8 cellular contexts compared by ENCODE assay signal in the genomic region with DNA sequence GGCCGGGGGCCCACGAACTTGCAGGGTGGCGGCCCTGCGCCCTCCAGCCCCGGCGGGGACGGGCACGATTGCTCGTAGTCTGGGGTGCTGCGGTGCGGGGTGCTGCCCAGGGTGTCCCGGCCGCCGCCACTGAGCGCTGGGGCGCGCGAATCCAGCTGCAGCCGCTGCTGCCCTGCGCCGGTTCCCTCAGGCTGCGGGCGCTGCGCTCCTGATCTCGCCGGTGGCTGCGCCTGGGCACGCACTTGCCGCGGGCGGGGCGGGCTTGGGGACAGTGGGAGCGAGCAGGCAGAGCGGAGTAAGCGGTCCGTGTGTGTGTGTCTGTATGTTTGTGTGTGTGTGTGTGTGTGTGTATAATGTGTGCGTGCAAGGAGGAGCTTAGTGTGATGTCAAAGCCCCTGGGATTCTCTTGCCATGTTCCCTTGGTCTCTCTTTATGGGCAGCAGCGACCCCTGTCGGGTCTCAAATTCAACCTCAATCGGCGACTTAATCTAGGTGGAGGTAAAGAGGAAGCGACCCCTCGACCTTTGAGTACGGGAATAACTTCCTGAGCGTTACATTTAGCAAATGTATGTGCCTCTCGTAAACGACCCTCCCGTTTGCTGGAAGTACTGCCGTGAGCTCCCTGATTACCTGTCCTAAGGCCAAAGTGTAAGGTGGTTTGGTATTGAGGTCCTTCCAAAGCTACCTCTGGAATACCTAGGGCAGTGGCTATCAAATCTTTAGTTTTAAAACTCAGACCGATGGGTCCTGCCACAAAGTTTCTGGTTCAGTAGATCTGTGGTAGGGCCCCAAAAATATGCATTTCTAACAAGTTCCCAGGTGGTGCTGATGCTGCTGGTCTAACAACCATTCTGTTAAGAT. TPM values are rescaled to one million over a fixed set of nuclear protein-coding genes. Genes with fewer than 3 reads are reported as not detected.
DNase-seq lines count a peak whose midpoint lies in the region; ATAC-seq, FAIRE-seq and TF ChIP-seq lines count a peak whose summit lies in the region.

Gene RNF150, minus strand, starts transcription at position 324 of the 861 bp plus-strand sequence.

- no peak within 1 kb of the TSS for H3K27ac Mint-ChIP-seq in activated T-cell treated with anti-CD3 and anti-CD28 coated beads, Interleukin-2, amount 50 U/mL, for 72 hours

- peak; percentile 57 for ATAC-seq in HG03442 (IDR thresholded peaks at IDR 0.05; ENCODE audit: unreplicated experiment)
- peak; percentile 78 to 81 for ATAC-seq in activated T-cell treated with anti-CD3 and anti-CD28 coated beads, Interleukin-2, amount 50 U/mL, for 72 hours (replicated peaks in 1 of 2)

- H3K36me3 Mint-ChIP-seq in activated T-cell treated with anti-CD3 and anti-CD28 coated beads, Interleukin-2, amount 50 U/mL, for 72 hours (ENCODE audit: insufficient read depth in 2 of 2), result peaks cover 1% of the 10 kb centered on the region in 2 donors

- TF ChIP-seq CTCF in C4-2B (conservative IDR thresholded peaks at IDR 0.05) (peak; percentile 73), fibroblast of the aortic adventitia (IDR thresholded peaks at IDR 0.05; ENCODE audit: insufficient read depth, low read length) (peak; percentile 61)

- peak; percentile 43 for DNase-seq in GM19239 (ENCODE audit: insufficient read length, low spot score)
- DNase-seq in NCI-H510A treated with DMSO at 0.1 percent for 48 hours (lab: John Stamatoyannopoulos, UW), result peak; percentile 56
- DNase-seq in activated T-cell treated with anti-CD3 and anti-CD28 coated beads, Interleukin-2, amount 50 U/mL, for 72 hours, result peak; percentile 59 to 62
- peak; percentile 81 for DNase-seq in fibroblast of the aortic adventitia (ENCODE audit: low read depth)
- peak; percentile 88 for DNase-seq in myocyte (ENCODE audit: low read depth)

- H3K9me3 ChIP-seq in subcutaneous abdominal adipose tissue (ENCODE audit: control insufficient read depth in 5 of 5, low read length in 5 of 5), result no peaks in the 10 kb centered on the region

- H3K4me1 Mint-ChIP-seq in activated T-cell treated with anti-CD3 and anti-CD28 coated beads, Interleukin-2, amount 50 U/mL, for 72 hours (ENCODE audit: low read depth), result peaks cover 7% of the 10 kb centered on the region

- FAIRE-seq in GM19239 (lab: Jason Lieb, UNC), result no peak

- H3K4me3 ChIP-seq in fibroblast of the aortic adventitia (ENCODE audit: low read depth, low read length) (peak within 1 kb of the TSS; percentile 68), subcutaneous abdominal adipose tissue (ENCODE audit: low read depth in 1 of 5, low read length in 5 of 5) (peak within 1 kb of the TSS; percentile 69 to 90 (median 86))

- H3K9me3 Mint-ChIP-seq in activated T-cell treated with anti-CD3 and anti-CD28 coated beads, Interleukin-2, amount 50 U/mL, for 72 hours, result no peaks in the 10 kb centered on the region

- peaks cover 0 to 8% (median 3%) of the 10 kb centered on the region in 5 donors for H3K27me3 ChIP-seq in subcutaneous abdominal adipose tissue (ENCODE audit: control insufficient read depth in 5 of 5, insufficient read depth in 4 of 5, low read length in 5 of 5)

- no peaks in the 10 kb centered on the region for H3K36me3 ChIP-seq in subcutaneous abdominal adipose tissue (ENCODE audit: control insufficient read depth in 5 of 5, insufficient read depth in 5 of 5, low read length in 5 of 5)

- H3K4me1 ChIP-seq in subcutaneous abdominal adipose tissue (ENCODE audit: control insufficient read depth in 5 of 5, insufficient read depth in 5 of 5, low read length in 5 of 5), result peaks cover 0 to 41% (median 26%) of the 10 kb centered on the region in 5 donors

- H3K27ac ChIP-seq in C4-2B (no peak within 1 kb of the TSS), subcutaneous abdominal adipose tissue (ENCODE audit: low read depth, low read length) (peak within 1 kb of the TSS; percentile 72)

- peak within 1 kb of the TSS; percentile 85 to 89 for H3K4me3 Mint-ChIP-seq in activated T-cell treated with anti-CD3 and anti-CD28 coated beads, Interleukin-2, amount 50 U/mL, for 72 hours

- peak within 1 kb of the TSS in 4 of 5 donors; percentile 54 to 81 (median 70) for H3K9ac ChIP-seq in subcutaneous abdominal adipose tissue (ENCODE audit: low read length in 5 of 5)

- H3K27me3 Mint-ChIP-seq in activated T-cell treated with anti-CD3 and anti-CD28 coated beads, Interleukin-2, amount 50 U/mL, for 72 hours (ENCODE audit: low read depth), result peaks cover 84% of the 10 kb centered on the region

RNA-seq across cellular contexts. Expression of gene RNF150, which starts in this region (rescaled TPM):
- total RNA-seq in activated T-cell treated with anti-CD3 and anti-CD28 coated beads, Interleukin-2, amount 50 U/mL, for 72 hours, result under 1 TPM; 0.10 to 0.46 TPM
- total RNA-seq in fibroblast of the aortic adventitia (ENCODE audit: low replicate concordance) (0.57 and 0.99 TPM in 2 replicates), myocyte (1.5 and 4.4 TPM in 2 replicates)
- 5.2 TPM for polyA plus RNA-seq in myocyte (2012)

Comparison
In these comparisons a context has a peak if more than half of its experiments do, and no peak if none do; other contexts are left out.
1. Peak in DNase-seq and ATAC-seq in activated T-cell treated with anti-CD3 and anti-CD28 coated beads, Interleukin-2, amount 50 U/mL, for 72 hours; RNA of the gene not detected or under 1 TPM.
2. Peak in DNase-seq and H3K4me3 ChIP-seq in fibroblast of the aortic adventitia; RNA of the gene not detected or under 1 TPM.